ENCODE assay signal across 9 cellular contexts in the genomic region with DNA sequence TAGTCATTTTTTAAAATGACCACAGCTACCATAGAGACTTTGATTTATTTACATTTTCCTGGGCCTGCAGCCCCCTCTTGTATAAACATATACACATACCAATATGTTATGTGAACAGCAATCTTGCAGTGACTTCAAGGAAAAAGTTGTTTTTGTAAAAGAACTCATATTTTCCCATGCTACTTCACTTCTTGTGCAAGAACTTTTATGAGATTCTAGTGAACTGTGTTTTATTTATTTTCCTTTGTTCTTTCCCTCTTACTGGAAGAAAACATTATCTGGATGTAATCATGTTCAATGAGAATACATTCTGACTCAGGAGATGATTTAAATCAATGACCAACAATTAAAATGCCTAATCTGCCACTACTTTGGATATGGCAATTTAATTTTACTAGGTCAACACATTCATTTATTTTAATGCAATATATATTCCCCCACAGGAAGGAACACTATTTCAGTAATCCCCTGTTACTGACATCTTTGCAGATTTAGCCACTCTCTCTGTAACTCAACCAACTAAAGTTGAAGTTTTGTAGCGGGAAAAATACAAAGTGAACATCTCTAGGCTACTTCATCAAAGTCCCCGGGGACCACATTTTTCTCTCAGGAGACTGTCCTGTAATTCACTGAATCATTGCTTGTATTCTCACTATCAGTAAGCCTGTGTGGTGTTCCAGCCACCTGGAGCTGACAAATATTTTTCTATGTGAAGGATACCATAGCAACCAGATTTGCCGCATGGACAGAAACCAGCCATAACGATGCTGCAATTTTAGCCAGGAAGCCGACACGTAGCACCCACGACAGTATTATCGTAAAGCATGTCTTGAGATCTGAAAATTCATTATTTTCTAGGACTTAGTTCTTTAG.
A peak's percentile ranks its signal among the peaks of the same experiment; 100 is the strongest.
DNase-seq lines count a peak whose midpoint lies in the region; ATAC-seq, FAIRE-seq and TF ChIP-seq lines count a peak whose summit lies in the region.
"Had no signal": no experiment of that assay in that cellular context is flagged by ENCODE, and none has a peak within 500 bp of the region (broad histone marks: within the 10 kb centered on the region; RNA-seq: fewer than 3 reads in every experiment).

No MANE protein-coding gene starts in this region.

- TF ChIP-seq POLR2A in GM12892 (IDR thresholded peaks at IDR 0.05; ENCODE audit: low read depth, low read length) = peak; percentile 46

- peak overlapping the region; percentile 17 for H3K27ac ChIP-seq in subcutaneous abdominal adipose tissue (ENCODE audit: low read depth, low read length)

- H3K27me3 ChIP-seq in subcutaneous abdominal adipose tissue (ENCODE audit: control insufficient read depth in 5 of 5, insufficient read depth in 4 of 5, low read length in 5 of 5) = no peaks in the 10 kb centered on the region

- DNase-seq in GM12892 (ENCODE audit: insufficient read length) (no peak), NCI-H2081 (lab: John Stamatoyannopoulos, UW) (peak; percentile 43 to 83), fibroblast of peridontal ligament (ENCODE audit: extremely low read depth) (peak; percentile 97), ecto neural progenitor cell (ENCODE audit: low spot score) (no peak), HTR-8/SVneo (ENCODE audit: insufficient read length, low spot score) (no peak)
- DNase-seq in T-helper 2 cell treated with Interferon-gamma antibody and Interleukin-4, amounts not matched to agents 5 μg/mL and 100 μg/mL, for 36 hours (ENCODE audit: low spot score) = no peak

- H3K4me1 Mint-ChIP-seq in T-helper 2 cell treated with Interferon-gamma antibody and Interleukin-4, amounts not matched to agents 5 μg/mL and 100 μg/mL, for 36 hours (ENCODE audit: low read depth) = peaks cover 6% of the 10 kb centered on the region

- H3K4me3 ChIP-seq in subcutaneous abdominal adipose tissue (ENCODE audit: low read depth in 1 of 5, low read length in 5 of 5) = no peak overlapping the region

- H3K27ac Mint-ChIP-seq in T-helper 2 cell treated with Interferon-gamma antibody and Interleukin-4, amounts not matched to agents 5 μg/mL and 100 μg/mL, for 36 hours = no peak overlapping the region

- no peaks in the 10 kb centered on the region for H3K9me3 Mint-ChIP-seq in T-helper 2 cell treated with Interferon-gamma antibody and Interleukin-4, amounts not matched to agents 5 μg/mL and 100 μg/mL, for 36 hours

- peaks cover 0 to 27% (median 13%) of the 10 kb centered on the region in 5 donors for H3K4me1 ChIP-seq in subcutaneous abdominal adipose tissue (ENCODE audit: control insufficient read depth in 5 of 5, insufficient read depth in 5 of 5, low read length in 5 of 5)

- no peak overlapping the region for H3K4me3 Mint-ChIP-seq in T-helper 2 cell treated with Interferon-gamma antibody and Interleukin-4, amounts not matched to agents 5 μg/mL and 100 μg/mL, for 36 hours

- no peaks in the 10 kb centered on the region for H3K9me3 ChIP-seq in subcutaneous abdominal adipose tissue (ENCODE audit: control insufficient read depth in 5 of 5, low read length in 5 of 5)

- ATAC-seq in GM21825 (IDR thresholded peaks at IDR 0.05; ENCODE audit: unreplicated experiment) = peak; percentile 82

- no peaks in the 10 kb centered on the region for H3K36me3 Mint-ChIP-seq in T-helper 2 cell treated with Interferon-gamma antibody and Interleukin-4, amounts not matched to agents 5 μg/mL and 100 μg/mL, for 36 hours (ENCODE audit: low read depth)

- no peak overlapping the region for H3K9ac ChIP-seq in subcutaneous abdominal adipose tissue (ENCODE audit: low read length in 5 of 5)

- peak; percentile 96 for FAIRE-seq in GM12892 (lab: Jason Lieb, UNC)
- FAIRE-seq in HTR-8/SVneo (lab: Jason Lieb, UNC) = no peak
- FAIRE-seq: keratinocyte had no signal

- H3K27me3 Mint-ChIP-seq in T-helper 2 cell treated with Interferon-gamma antibody and Interleukin-4, amounts not matched to agents 5 μg/mL and 100 μg/mL, for 36 hours (ENCODE audit: low read depth) = no peaks in the 10 kb centered on the region

- H3K36me3 ChIP-seq in subcutaneous abdominal adipose tissue (ENCODE audit: control insufficient read depth in 5 of 5, insufficient read depth in 5 of 5, low read length in 5 of 5) = no peaks in the 10 kb centered on the region

Comparison
In these comparisons a context has a peak if more than half of its experiments do, and no peak if none do; other contexts are left out.
1. DNase-seq: peak in NCI-H2081 (2 of 2) and fibroblast of peridontal ligament (single experiment); none in GM12892 (single experiment), T-helper 2 cell treated with Interferon-gamma antibody and Interleukin-4, amounts not matched to agents 5 μg/mL and 100 μg/mL, for 36 hours (single experiment), ecto neural progenitor cell (single experiment) and HTR-8/SVneo (single experiment).